ENCODE assay signal across 8 cellular contexts in the genomic region with DNA sequence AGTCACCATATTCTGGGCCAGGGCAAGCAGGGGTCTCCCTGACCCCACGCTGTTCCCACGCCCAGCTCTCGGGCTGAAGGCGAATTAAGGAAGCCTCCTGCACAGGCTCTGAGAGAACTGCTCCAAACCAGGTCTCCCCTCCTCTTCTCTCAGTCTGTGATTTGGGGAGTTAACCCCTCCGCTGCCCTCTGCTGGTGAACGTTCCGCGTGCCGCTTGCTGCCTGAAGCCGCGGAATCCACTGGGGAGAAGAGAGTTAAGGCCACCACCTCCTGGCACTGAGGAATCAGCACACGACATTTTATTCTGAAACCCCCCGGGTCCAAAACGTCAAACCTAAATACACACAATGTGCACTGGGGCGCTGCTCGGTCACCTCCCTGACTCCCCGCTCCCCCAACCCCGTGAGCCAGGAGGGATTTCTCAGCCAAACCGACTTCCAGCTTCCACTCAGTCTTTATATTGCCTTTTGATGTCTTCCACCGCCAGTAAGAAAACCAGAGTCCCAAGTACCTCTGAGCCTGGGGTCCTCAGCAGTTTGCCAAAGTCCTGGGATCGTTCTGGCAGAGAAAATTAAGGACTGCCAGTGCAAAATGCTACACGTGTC. TPM values are rescaled to one million over a fixed set of nuclear protein-coding genes. Genes with fewer than 3 reads are reported as not detected.
DNase-seq lines count a peak whose midpoint lies in the region; ATAC-seq, FAIRE-seq and TF ChIP-seq lines count a peak whose summit lies in the region.

No MANE protein-coding gene starts in this region.

- H3K27ac ChIP-seq in astrocyte (ENCODE audit: low read depth, low read length): no peak overlapping the region
- no peak overlapping the region for H3K27ac ChIP-seq in iPS-20b (ENCODE audit: low read length)

- peaks cover 51% of the 10 kb centered on the region for H3K27me3 Mint-ChIP-seq in astrocyte (ENCODE audit: low read depth, unreplicated experiment)
- peaks cover 0 to 6% of the 10 kb centered on the region in 2 donors for H3K27me3 Mint-ChIP-seq in stimulated activated naive B cell treated with anti-CD40 and anti-IgM and Interleukin-4, amounts not matched to agents 10 μg/mL and 1 μg/mL and 100 μg/mL, for 72 hours

- H2AFZ ChIP-seq in astrocyte (ENCODE audit: low read depth, low read length): no peak overlapping the region

- H3K36me3 ChIP-seq in astrocyte (ENCODE audit: insufficient read depth, low read length) (no peaks in the 10 kb centered on the region), iPS-20b (ENCODE audit: insufficient read depth, low read depth, low read length) (no peaks in the 10 kb centered on the region)

- TF ChIP-seq CTCF in GM12864 (IDR thresholded peaks at IDR 0.05; ENCODE audit: low read depth, low read length, missing control alignments) (peak; percentile 70), astrocyte (IDR thresholded peaks at IDR 0.05; ENCODE audit: insufficient read depth, low read depth, low read length) (peak; percentile 55)

- DNase-seq in GM12864 (ENCODE audit: low read depth) (no peak), M059J (ENCODE audit: low read depth) (peak; percentile 37), astrocyte (ENCODE audit: low read depth) (no peak), KG1 (lab: John Stamatoyannopoulos, UW) (no peak)
- peak; percentile 27 for DNase-seq in stimulated activated naive B cell treated with anti-CD40 and anti-IgM and Interleukin-4, amounts not matched to agents 10 μg/mL and 1 μg/mL and 100 μg/mL, for 72 hours

- H3K79me2 ChIP-seq in astrocyte (ENCODE audit: insufficient read depth, low read length): no peaks in the 10 kb centered on the region

- H4K20me1 ChIP-seq in astrocyte (ENCODE audit: insufficient read depth, low read length): no peaks in the 10 kb centered on the region

- H3K27ac Mint-ChIP-seq in astrocyte (ENCODE audit: unreplicated experiment): no peak overlapping the region
- no peak overlapping the region for H3K27ac Mint-ChIP-seq in stimulated activated naive B cell treated with anti-CD40 and anti-IgM and Interleukin-4, amounts not matched to agents 10 μg/mL and 1 μg/mL and 100 μg/mL, for 72 hours

- no peak overlapping the region for H3K4me3 ChIP-seq in GM12864 (ENCODE audit: low read depth, low read length)
- H3K4me3 ChIP-seq in astrocyte (ENCODE audit: insufficient read depth, low read depth, low read length): no peak overlapping the region
- peak overlapping the region; percentile 67; the same call in 1 of the 2 replicates for H3K4me3 ChIP-seq in iPS-20b (ENCODE audit: low read length)

- no peak overlapping the region for H3K4me3 Mint-ChIP-seq in astrocyte (ENCODE audit: unreplicated experiment)
- no peak overlapping the region for H3K4me3 Mint-ChIP-seq in stimulated activated naive B cell treated with anti-CD40 and anti-IgM and Interleukin-4, amounts not matched to agents 10 μg/mL and 1 μg/mL and 100 μg/mL, for 72 hours

- H3K27me3 ChIP-seq in astrocyte (ENCODE audit: insufficient read depth, low read length) (peaks cover 9% of the 10 kb centered on the region), iPS-20b (ENCODE audit: insufficient read depth, low read length) (peaks cover 5% of the 10 kb centered on the region; the same call in 1 of the 2 replicates)

- no peaks in the 10 kb centered on the region for H3K9me3 Mint-ChIP-seq in astrocyte (ENCODE audit: unreplicated experiment)
- H3K9me3 Mint-ChIP-seq in stimulated activated naive B cell treated with anti-CD40 and anti-IgM and Interleukin-4, amounts not matched to agents 10 μg/mL and 1 μg/mL and 100 μg/mL, for 72 hours: no peaks in the 10 kb centered on the region

- peak; percentile 56 to 69 for ATAC-seq in stimulated activated naive B cell treated with anti-CD40 and anti-IgM and Interleukin-4, amounts not matched to agents 10 μg/mL and 1 μg/mL and 100 μg/mL, for 72 hours (replicated peaks)
- ATAC-seq in HG02763 (IDR thresholded peaks at IDR 0.05; ENCODE audit: unreplicated experiment): no peak
- ATAC-seq in HG03139 (IDR thresholded peaks at IDR 0.05; ENCODE audit: unreplicated experiment): no peak

- no peaks in the 10 kb centered on the region for H3K4me1 ChIP-seq in astrocyte (ENCODE audit: insufficient read depth, low read length)
- peaks cover 21% of the 10 kb centered on the region; the same call in 1 of the 2 replicates for H3K4me1 ChIP-seq in iPS-20b (ENCODE audit: insufficient read depth, low read length)

- no peaks in the 10 kb centered on the region for H3K4me1 Mint-ChIP-seq in astrocyte (ENCODE audit: low read depth, unreplicated experiment)
- H3K4me1 Mint-ChIP-seq in stimulated activated naive B cell treated with anti-CD40 and anti-IgM and Interleukin-4, amounts not matched to agents 10 μg/mL and 1 μg/mL and 100 μg/mL, for 72 hours: peaks cover 5 to 14% of the 10 kb centered on the region in 2 donors

- H3K9ac ChIP-seq in astrocyte (ENCODE audit: low read length): no peak overlapping the region
- peak overlapping the region; percentile 45; the same call in 1 of the 2 replicates for H3K9ac ChIP-seq in iPS-20b (ENCODE audit: low read depth, low read length)

- no peak overlapping the region for H3K4me2 ChIP-seq in astrocyte (ENCODE audit: low read length)

- no peak for FAIRE-seq in astrocyte (lab: Jason Lieb, UNC)

- H3K36me3 Mint-ChIP-seq in astrocyte (ENCODE audit: low read depth, unreplicated experiment): no peaks in the 10 kb centered on the region
- H3K36me3 Mint-ChIP-seq in stimulated activated naive B cell treated with anti-CD40 and anti-IgM and Interleukin-4, amounts not matched to agents 10 μg/mL and 1 μg/mL and 100 μg/mL, for 72 hours: peaks cover 0 to 8% of the 10 kb centered on the region in 2 donors

- H3K9me3 ChIP-seq in astrocyte (ENCODE audit: insufficient read depth, low read depth, low read length) (no peaks in the 10 kb centered on the region), iPS-20b (ENCODE audit: insufficient read depth, low read depth, low read length) (no peaks in the 10 kb centered on the region)

RNA-seq across cellular contexts. Expression of a gene that starts 54.4 kb away (rescaled TPM):
- total RNA-seq in M059J (2014; rRNA removed; shearing (Covaris generic)): not detected in 2 replicates
- not detected in 2 replicates for total RNA-seq in astrocyte

Comparison
In these comparisons a context has a peak if more than half of its experiments do, and no peak if none do; other contexts are left out.
1. DNase-seq: peak in M059J (single experiment) and stimulated activated naive B cell treated with anti-CD40 and anti-IgM and Interleukin-4, amounts not matched to agents 10 μg/mL and 1 μg/mL and 100 μg/mL, for 72 hours (single experiment); none in GM12864 (single experiment), astrocyte (single experiment) and KG1 (single experiment).
2. ATAC-seq: peak in stimulated activated naive B cell treated with anti-CD40 and anti-IgM and Interleukin-4, amounts not matched to agents 10 μg/mL and 1 μg/mL and 100 μg/mL, for 72 hours (2 of 2); none in HG02763 (single experiment) and HG03139 (single experiment).